Comparison of ENCODE assay signal across 1 cellular context in the genomic region with DNA sequence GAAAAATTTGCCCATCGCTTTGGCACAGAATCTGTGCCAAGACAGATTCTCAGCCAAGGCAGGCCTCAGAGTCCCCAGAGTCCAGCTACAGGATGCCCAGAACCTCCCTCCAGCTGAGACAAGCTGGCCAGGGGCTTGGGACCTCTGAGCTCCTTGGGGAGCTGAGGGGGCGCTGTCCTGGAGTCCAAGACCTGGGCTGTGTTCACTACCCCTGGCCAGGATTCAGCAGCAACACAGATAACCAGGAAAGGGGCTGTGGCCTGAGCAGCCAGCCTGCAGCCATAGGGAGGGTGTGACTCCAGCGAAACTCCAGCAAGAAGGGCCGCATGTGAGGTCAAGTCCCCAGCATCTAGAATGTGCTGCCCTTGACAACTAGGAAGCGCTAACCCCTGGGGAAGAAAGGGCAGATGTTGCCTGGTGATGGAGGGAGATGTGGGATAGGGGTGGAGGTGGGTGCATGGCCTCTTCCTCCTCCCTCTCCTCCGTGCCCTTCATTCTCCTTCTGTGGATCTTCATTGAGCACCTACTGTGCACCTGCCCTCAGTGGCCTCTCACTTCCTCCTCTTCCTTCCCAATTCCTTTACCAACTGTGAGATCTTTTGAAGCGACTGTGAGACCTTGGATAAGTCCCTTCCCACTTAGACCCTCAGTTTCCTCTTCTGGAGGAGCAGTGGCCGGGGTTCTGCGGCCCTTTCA.
TF ChIP-seq lines count a peak whose summit lies in the region.

No MANE protein-coding gene starts in this region.

TF ChIP-seq in K562, 482 proteins besides CTCF, POLR2A, EP300 and RAD21 (continued from another document):
- TF ChIP-seq FOXP1 (CRISPR knock-in tag; IDR thresholded peaks at IDR 0.05), result 0 out of 2 replicates have a peak, but pooled peaks have one; percentile 36
- TF ChIP-seq, protein P1, sequence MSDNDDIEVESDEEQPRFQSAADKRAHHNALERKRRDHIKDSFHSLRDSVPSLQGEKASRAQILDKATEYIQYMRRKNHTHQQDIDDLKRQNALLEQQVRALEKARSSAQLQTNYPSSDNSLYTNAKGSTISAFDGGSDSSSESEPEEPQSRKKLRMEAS (CRISPR knock-in tag; IDR thresholded peaks at IDR 0.05), result 0 out of 2 replicates have a peak, but pooled peaks have one; percentile 17
